8 cellular contexts compared by ENCODE assay signal in the genomic region with DNA sequence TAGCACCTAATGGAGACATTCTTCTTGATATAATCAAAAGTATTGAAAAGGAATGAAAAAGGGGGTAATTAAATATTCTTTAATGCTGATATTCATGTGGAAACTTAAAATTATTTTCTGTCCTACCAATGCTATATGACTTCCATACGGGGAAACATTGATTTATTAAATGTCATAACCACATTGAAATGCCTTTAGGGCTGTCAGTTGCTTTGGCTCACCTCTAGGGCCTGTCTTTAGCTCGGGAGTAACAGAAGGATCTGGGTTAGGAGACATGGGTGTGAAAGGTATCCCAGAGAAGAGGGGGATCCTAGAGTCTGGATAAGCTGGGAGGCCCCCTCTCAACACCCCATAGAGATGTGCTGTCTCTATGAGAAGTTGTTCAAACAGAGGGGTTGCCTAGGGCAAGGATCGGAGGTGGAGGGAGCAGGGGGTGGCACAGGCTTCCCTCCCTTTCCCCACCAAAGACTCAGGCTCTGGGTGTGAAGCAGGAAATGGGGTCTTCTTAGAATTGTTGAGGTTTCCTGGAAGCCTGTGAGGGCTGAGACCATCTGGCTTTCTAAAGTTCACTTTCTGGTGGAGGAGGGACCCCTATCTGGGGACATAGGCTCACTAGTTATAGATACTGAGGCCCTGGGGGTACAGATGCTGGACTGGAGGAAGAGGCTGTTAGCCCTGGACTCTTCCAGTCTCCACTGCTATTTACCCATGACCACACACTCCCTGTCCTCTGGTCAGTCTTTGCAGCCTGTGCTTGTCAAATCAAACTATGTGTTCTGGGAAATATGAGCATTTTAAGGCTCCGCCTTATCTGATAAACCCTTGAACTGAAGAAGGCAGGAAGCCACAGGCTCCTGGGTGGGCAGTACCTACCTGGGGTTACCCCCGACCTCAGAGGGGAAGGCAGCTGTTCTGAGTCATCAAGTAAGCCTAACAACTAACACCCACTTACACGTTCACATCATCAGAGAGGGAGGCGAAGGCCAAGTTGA. TPM values are rescaled to one million over a fixed set of nuclear protein-coding genes. Genes with fewer than 3 reads are reported as not detected.
DNase-seq lines count a peak whose midpoint lies in the region; TF ChIP-seq lines count a peak whose summit lies in the region.

No MANE protein-coding gene starts in this region.

- no peak overlapping the region for H2AK5ac ChIP-seq in H9 (ENCODE audit: insufficient read length, low read length)

- H3K4me2 ChIP-seq in H9 (ENCODE audit: insufficient read depth, insufficient read length, low read length): no peak overlapping the region

- H3K56ac ChIP-seq in H9 (ENCODE audit: insufficient read length, low read depth, low read length): no peak overlapping the region

- H3T11ph ChIP-seq in H9 (ENCODE audit: low read length): no peak overlapping the region

- H3K9me3 ChIP-seq in CD8-positive, alpha-beta memory T cell (ENCODE audit: low read length): no peaks in the 10 kb centered on the region
- H3K9me3 ChIP-seq in H9 (ENCODE audit: control insufficient read depth, low read depth, low read length): no peaks in the 10 kb centered on the region

- no peak overlapping the region for H4K8ac ChIP-seq in H9 (replicated peaks; ENCODE audit: insufficient read length, low read depth, low read length)

- H2BK12ac ChIP-seq in H9 (ENCODE audit: insufficient read length, low read depth, low read length): no peak overlapping the region

- no peaks in the 10 kb centered on the region for H3K79me2 ChIP-seq in H9 (ENCODE audit: insufficient read depth, low read length)

- H2BK20ac ChIP-seq in H9 (ENCODE audit: low read depth, low read length, poor library complexity, severe bottlenecking): no peak overlapping the region

- H2BK15ac ChIP-seq in H9 (ENCODE audit: low read depth, low read length): no peak overlapping the region

- no peaks in the 10 kb centered on the region for H3K79me1 ChIP-seq in H9 (ENCODE audit: insufficient read depth, low read depth, low read length, poor library complexity, severe bottlenecking)

- POLR2A ChIA-PET in CD8-positive, alpha-beta memory T cell (lab: Charles Lee): interaction anchor here (0.6 to 1.0 kb wide), 2 partner anchors 21 to 419 kb away, joined by 3 to 7 read pairs; no protein-coding TSS in a partner anchor

- H4K5ac ChIP-seq in H9 (ENCODE audit: insufficient read length, low read depth, low read length): no peak overlapping the region

- no peak overlapping the region for H3K9ac ChIP-seq in H9 (ENCODE audit: extremely low read depth, insufficient read length, low read length)

- TF ChIP-seq CTCF in H9 (conservative IDR thresholded peaks at IDR 0.05): peak; percentile 49

- peaks cover 20% of the 10 kb centered on the region for H3K4me1 ChIP-seq in CD8-positive, alpha-beta memory T cell (ENCODE audit: insufficient read depth, low read length)
- H3K4me1 ChIP-seq in H9 (ENCODE audit: insufficient read depth, low read length): peaks cover 4% of the 10 kb centered on the region; the same call in 1 of the 2 replicates

- H2AFZ ChIP-seq in H9 (ENCODE audit: low read length): no peak overlapping the region

- WGBS in H9 (ENCODE audit: extremely low coverage, insufficient read length, low lambda C conversion rate): no CpG with 5 or more reads among the region's 7 CpGs

- H3K4me3 ChIP-seq in CD8-positive, alpha-beta memory T cell (ENCODE audit: low read length): peak overlapping the region; percentile 47

- no peaks in the 10 kb centered on the region for H3K27me3 ChIP-seq in CD8-positive, alpha-beta memory T cell (ENCODE audit: insufficient read depth, low read length, poor library complexity, severe bottlenecking)
- H3K27me3 ChIP-seq in H9 (ENCODE audit: insufficient read depth, low read length): no peaks in the 10 kb centered on the region

- H3K18ac ChIP-seq in H9 (ENCODE audit: insufficient read length, low read depth, low read length): no peak overlapping the region

- no peak overlapping the region for H3K4ac ChIP-seq in H9 (ENCODE audit: low read depth, low read length)

- peak overlapping the region in 6 of 7 donors; percentile 65 to 82 (median 73) for H3K4me3 Mint-ChIP-seq in CD8-positive, alpha-beta memory T cell
- no peak overlapping the region for H3K4me3 Mint-ChIP-seq in H9

- no peaks in the 10 kb centered on the region for H3K27me3 Mint-ChIP-seq in CD8-positive, alpha-beta memory T cell
- peaks cover 4% of the 10 kb centered on the region for H3K27me3 Mint-ChIP-seq in H9 (ENCODE audit: low read depth)

- H2BK5ac ChIP-seq in H9 (ENCODE audit: insufficient read length, low read length): no peak overlapping the region

- CTCF ChIA-PET in CD8-positive, alpha-beta memory T cell (lab: Charles Lee): interaction anchor here (0.6 to 1.5 kb wide), 2 partner anchors 15 to 40 kb away, joined by 3 read pairs; no protein-coding TSS in a partner anchor

- peaks cover 48 to 53% (median 51%) of the 10 kb centered on the region in 3 donors for H3K4me1 Mint-ChIP-seq in CD8-positive, alpha-beta memory T cell
- H3K4me1 Mint-ChIP-seq in H9: peaks cover 39 to 53% of the 10 kb centered on the region in 2 experiments

- no peaks in the 10 kb centered on the region for H3K23me2 ChIP-seq in H9 (ENCODE audit: insufficient read length, low read depth, low read length, poor library complexity, severe bottlenecking)

- no peaks in the 10 kb centered on the region for H3K36me3 Mint-ChIP-seq in CD8-positive, alpha-beta memory T cell
- H3K36me3 Mint-ChIP-seq in H9 (ENCODE audit: insufficient read depth in 1 of 3, low read depth in 3 of 3): no peaks in the 10 kb centered on the region

- H3K36me3 ChIP-seq in CD8-positive, alpha-beta memory T cell (ENCODE audit: insufficient read depth, low read length): no peaks in the 10 kb centered on the region

- no peak overlapping the region for H4K91ac ChIP-seq in H9 (ENCODE audit: insufficient read length, low read depth, low read length)

- no peak overlapping the region for H2BK120ac ChIP-seq in H9 (ENCODE audit: low read depth, low read length, poor library complexity, severe bottlenecking)

- H3K27ac ChIP-seq in CD8-positive, alpha-beta memory T cell (ENCODE audit: low read depth, low read length): peak overlapping the region; percentile 17
- no peak overlapping the region for H3K27ac ChIP-seq in H9 (ENCODE audit: insufficient read length, low read depth, low read length)

- no peaks in the 10 kb centered on the region for H4K20me1 ChIP-seq in H9 (ENCODE audit: control insufficient read depth, insufficient read depth, insufficient read length)

- no peak overlapping the region for H3K23ac ChIP-seq in H9 (ENCODE audit: insufficient read length, low read depth, low read length)

- DNase-seq in CD8-positive, alpha-beta memory T cell: peak; percentile 47 to 88 (median 72)
- DNase-seq in H9 (no peak), T follicular helper cell (ENCODE audit: low read depth) (peak; percentile 24), mucosa of gallbladder (ENCODE audit: low spot score) (no peak), NCI-H1694 (lab: John Stamatoyannopoulos, UW) (no peak), cerebellum (ENCODE audit: low spot score) (no peak)
- peak; percentile 57 for DNase-seq in activated naive CD8-positive, alpha-beta T cell treated with anti-CD3 and anti-CD28 coated beads, Interleukin-2, amount 50 U/mL, for 16 hours (ENCODE audit: low read depth, low spot score)
- peak; percentile 76 for DNase-seq in stimulated activated CD4-positive, alpha-beta T cell treated with anti-CD3 and anti-CD28 coated beads, Interleukin-2, amount 100 ng/mL, for 4 hours (ENCODE audit: low read depth)

- H3K9me3 Mint-ChIP-seq in CD8-positive, alpha-beta memory T cell: no peaks in the 10 kb centered on the region
- no peaks in the 10 kb centered on the region for H3K9me3 Mint-ChIP-seq in H9

- peak overlapping the region; percentile 58 to 95 (median 83) for H3K27ac Mint-ChIP-seq in CD8-positive, alpha-beta memory T cell
- H3K27ac Mint-ChIP-seq in H9: peak overlapping the region in 1 of 3 experiments; percentile 46; a peak in 1 of 7 replicates

- no peak overlapping the region for H3K14ac ChIP-seq in H9 (ENCODE audit: insufficient read depth, low read length)

RNA-seq across cellular contexts. Expression of a gene that starts 55.8 kb away (rescaled TPM):
- total RNA-seq in CD8-positive, alpha-beta memory T cell: 10 to 100 TPM; 70.1 to 72.6 TPM
- polyA plus RNA-seq in CD8-positive, alpha-beta memory T cell: 52.6 TPM
- total RNA-seq in H9 (2021) (154 and 158 TPM in 2 replicates), mucosa of gallbladder (27.6 TPM), cerebellum (29.8 TPM)

Comparison
In these comparisons a context has a peak if more than half of its experiments do, and no peak if none do; other contexts are left out.
1. DNase-seq: peak in CD8-positive, alpha-beta memory T cell (5 of 5), T follicular helper cell (single experiment), activated naive CD8-positive, alpha-beta T cell treated with anti-CD3 and anti-CD28 coated beads, Interleukin-2, amount 50 U/mL, for 16 hours (single experiment) and stimulated activated CD4-positive, alpha-beta T cell treated with anti-CD3 and anti-CD28 coated beads, Interleukin-2, amount 100 ng/mL, for 4 hours (single experiment); none in H9 (single experiment), mucosa of gallbladder (single experiment), NCI-H1694 (single experiment) and cerebellum (single experiment).
2. H3K4me3 Mint-ChIP-seq: peak in CD8-positive, alpha-beta memory T cell (6 of 7); none in H9 (0 of 2).